ENCODE assay signal across 1 cellular context in genomic region chr12:117333331-117334000, GRCh38.
TF ChIP-seq lines count a peak whose summit lies in the region.

No MANE protein-coding gene starts in this region.

TF ChIP-seq in SK-N-SH, 30 proteins besides CTCF, POLR2A, EP300 and RAD21 (continued from another document):
- TF ChIP-seq MEF2A (IDR thresholded peaks at IDR 0.05; ENCODE audit: borderline replicate concordance, low read depth) (no peak), NRF1 (IDR thresholded peaks at IDR 0.05; ENCODE audit: low read depth, low read length) (no peak), SMC3 (IDR thresholded peaks at IDR 0.05; ENCODE audit: low read depth, low read length) (no peak), TEAD4 (IDR thresholded peaks at IDR 0.05; ENCODE audit: borderline replicate concordance, insufficient read depth) (no peak), POLR2AphosphoS5 (IDR thresholded peaks at IDR 0.05; ENCODE audit: low read depth, low read length) (no peak), NFIC (IDR thresholded peaks at IDR 0.05; ENCODE audit: borderline replicate concordance) (no peak), ELF1 (IDR thresholded peaks at IDR 0.05) (no peak), RXRA (IDR thresholded peaks at IDR 0.05; ENCODE audit: borderline replicate concordance, low read depth) (no peak), ZBTB33 (IDR thresholded peaks at IDR 0.05; ENCODE audit: borderline replicate concordance, low read depth) (no peak)
